ENCODE assay signal across 20 cellular contexts in genomic region chr1:205205055-205205454, GRCh38. TPM values are rescaled to one million over a fixed set of nuclear protein-coding genes. Genes with fewer than 3 reads are reported as not detected.
DNase-seq lines count a peak whose midpoint lies in the region; ATAC-seq and TF ChIP-seq lines count a peak whose summit lies in the region.
"Had no signal": no experiment of that assay in that cellular context is flagged by ENCODE, and none has a peak within 500 bp of the region (broad histone marks: within the 10 kb centered on the region; RNA-seq: fewer than 3 reads in every experiment).

No MANE protein-coding gene starts in this region.

- H3K27ac Mint-ChIP-seq in CD8-positive, alpha-beta T cell, result peak overlapping the region; percentile 27
- peak overlapping the region; percentile 57 for H3K27ac Mint-ChIP-seq in activated T-helper 1 cell treated with anti-CD3 and anti-CD28 coated beads, Interleukin-12 subunit alpha, Interleukin-12 subunit beta, Interleukin-2, Interleukin-4 antibody, amounts not matched to agents 30 ng/mL and 10 ng/mL and 1 ng/mL, durations not matched to agents 14 hours and 24 hours and 36 hours
- no peak overlapping the region for H3K27ac Mint-ChIP-seq in T-helper 2 cell treated with Interferon-gamma antibody and Interleukin-4, amounts not matched to agents 5 μg/mL and 100 μg/mL, for 36 hours
- H3K27ac Mint-ChIP-seq: progenitor cell of endocrine pancreas, type B pancreatic cell had no signal

- peaks cover 55% of the 10 kb centered on the region for H3K4me1 Mint-ChIP-seq in CD8-positive, alpha-beta T cell (ENCODE audit: low read depth)
- H3K4me1 Mint-ChIP-seq in activated T-helper 1 cell treated with anti-CD3 and anti-CD28 coated beads, Interleukin-12 subunit alpha, Interleukin-12 subunit beta, Interleukin-2, Interleukin-4 antibody, amounts not matched to agents 30 ng/mL and 10 ng/mL and 1 ng/mL, durations not matched to agents 14 hours and 24 hours and 36 hours (ENCODE audit: low read depth), result peaks cover 57% of the 10 kb centered on the region
- peaks cover 24% of the 10 kb centered on the region for H3K4me1 Mint-ChIP-seq in T-helper 2 cell treated with Interferon-gamma antibody and Interleukin-4, amounts not matched to agents 5 μg/mL and 100 μg/mL, for 36 hours (ENCODE audit: low read depth)

- no peaks in the 10 kb centered on the region for H3K36me3 ChIP-seq in CD8-positive, alpha-beta T cell (ENCODE audit: insufficient read depth, low read length)
- no peaks in the 10 kb centered on the region for H3K36me3 ChIP-seq in HAP-1 (replicated peaks)

- CTCF ChIA-PET in CD8-positive, alpha-beta T cell (lab: Charles Lee), result interaction anchor here (0.7 kb wide), 1 partner anchor 63 kb away, joined by 3 read pairs; no protein-coding TSS in a partner anchor

- peaks cover 16% of the 10 kb centered on the region for H3K4me1 ChIP-seq in CD8-positive, alpha-beta T cell (ENCODE audit: insufficient read depth, low read length)
- peaks cover 7% of the 10 kb centered on the region for H3K4me1 ChIP-seq in HAP-1

- no peak for TF ChIP-seq CTCF in CD8-positive, alpha-beta T cell (IDR thresholded peaks at IDR 0.05)
- TF ChIP-seq CTCF in fibroblast of villous mesenchyme (IDR thresholded peaks at IDR 0.05; ENCODE audit: insufficient read depth, low read depth, low read length), result no peak

- intact Hi-C loops in CD8-positive, alpha-beta T cell (cut with DNase I, micrococcal nuclease), result no loop called here
- intact Hi-C loops in activated T-helper 1 cell treated with anti-CD3 and anti-CD28 coated beads, Interleukin-12 subunit alpha, Interleukin-12 subunit beta, Interleukin-2, Interleukin-4 antibody, amounts not matched to agents 30 ng/mL and 10 ng/mL and 1 ng/mL, durations not matched to agents 14 hours and 24 hours and 36 hours (cut with micrococcal nuclease), result loop anchor here (10.0 kb wide), 2 partner anchors 690 to 1920 kb away; partner anchors contain the start of gene MDM4

- POLR2A ChIA-PET in CD8-positive, alpha-beta T cell (lab: Charles Lee), result interaction anchor here (0.7 kb wide), 1 partner anchor 320 kb away, joined by 3 read pairs; no protein-coding TSS in a partner anchor

- H3K9me3 ChIP-seq in CD8-positive, alpha-beta T cell (ENCODE audit: low read length), result no peaks in the 10 kb centered on the region
- H3K9me3 ChIP-seq in HAP-1, result no peaks in the 10 kb centered on the region

- H3K9me3 Mint-ChIP-seq in CD8-positive, alpha-beta T cell, result no peaks in the 10 kb centered on the region
- no peaks in the 10 kb centered on the region for H3K9me3 Mint-ChIP-seq in activated T-helper 1 cell treated with anti-CD3 and anti-CD28 coated beads, Interleukin-12 subunit alpha, Interleukin-12 subunit beta, Interleukin-2, Interleukin-4 antibody, amounts not matched to agents 30 ng/mL and 10 ng/mL and 1 ng/mL, durations not matched to agents 14 hours and 24 hours and 36 hours
- no peaks in the 10 kb centered on the region for H3K9me3 Mint-ChIP-seq in T-helper 2 cell treated with Interferon-gamma antibody and Interleukin-4, amounts not matched to agents 5 μg/mL and 100 μg/mL, for 36 hours
- H3K9me3 Mint-ChIP-seq: activated CD4-positive, alpha-beta memory T cell treated with anti-CD3 and anti-CD28 coated beads for 36 hours; activated naive CD4-positive, alpha-beta T cell treated with anti-CD3 and anti-CD28 coated beads, Interleukin-2, amount 50 U/mL, for 72 hours; CD8-positive, alpha-beta memory T cell; central memory CD8-positive, alpha-beta T cell; type B pancreatic cell had no signal

- in situ Hi-C loops in HAP-1 (cut with MboI; ENCODE audit: low sequenced_read_pairs), result no loop called here

- peak; percentile 42 for DNase-seq in AG08395 (ENCODE audit: low spot score)
- no peak for DNase-seq in CD8-positive, alpha-beta T cell
- DNase-seq in activated T-helper 1 cell treated with anti-CD3 and anti-CD28 coated beads, Interleukin-12 subunit alpha, Interleukin-12 subunit beta, Interleukin-2, Interleukin-4 antibody, amounts not matched to agents 30 ng/mL and 10 ng/mL and 1 ng/mL, durations not matched to agents 14 hours and 24 hours and 36 hours (ENCODE audit: low spot score), result no peak
- peak; percentile 34 for DNase-seq in fibroblast of villous mesenchyme (ENCODE audit: low read depth)
- no peak for DNase-seq in HAP-1 (ENCODE audit: low spot score in 2 of 2)
- no peak for DNase-seq in Ammon's horn (ENCODE audit: low spot score)
- DNase-seq in T-helper 2 cell treated with Interferon-gamma antibody and Interleukin-4, amounts not matched to agents 5 μg/mL and 100 μg/mL, for 36 hours (ENCODE audit: low spot score), result no peak
- DNase-seq: activated CD4-positive, alpha-beta memory T cell treated with anti-CD3 and anti-CD28 coated beads for 36 hours; CD8-positive, alpha-beta memory T cell; DMS53; Kasumi-1; NCI-H1694 treated with DMSO at 0.1 percent for 48 hours; NCI-H69; RPMI8226; stimulated activated CD8-positive, alpha-beta memory T cell treated with anti-CD3 and anti-CD28 coated beads, Interleukin-4, amount 100 ng/mL, for 48 hours had no signal

- no peak overlapping the region for H3K27ac ChIP-seq in CD8-positive, alpha-beta T cell (ENCODE audit: low read depth, low read length)

- H3K36me3 Mint-ChIP-seq in CD8-positive, alpha-beta T cell, result no peaks in the 10 kb centered on the region
- H3K36me3 Mint-ChIP-seq in activated T-helper 1 cell treated with anti-CD3 and anti-CD28 coated beads, Interleukin-12 subunit alpha, Interleukin-12 subunit beta, Interleukin-2, Interleukin-4 antibody, amounts not matched to agents 30 ng/mL and 10 ng/mL and 1 ng/mL, durations not matched to agents 14 hours and 24 hours and 36 hours (ENCODE audit: low read depth), result peaks cover 17% of the 10 kb centered on the region
- peaks cover 2% of the 10 kb centered on the region for H3K36me3 Mint-ChIP-seq in T-helper 2 cell treated with Interferon-gamma antibody and Interleukin-4, amounts not matched to agents 5 μg/mL and 100 μg/mL, for 36 hours (ENCODE audit: low read depth)
- H3K36me3 Mint-ChIP-seq: activated CD4-positive, alpha-beta memory T cell treated with anti-CD3 and anti-CD28 coated beads for 36 hours; type B pancreatic cell had no signal

- H3K27me3 ChIP-seq in CD8-positive, alpha-beta T cell (ENCODE audit: insufficient read depth, low read length), result no peaks in the 10 kb centered on the region
- no peaks in the 10 kb centered on the region for H3K27me3 ChIP-seq in HAP-1 (ENCODE audit: low read depth)

- H3K27me3 Mint-ChIP-seq in CD8-positive, alpha-beta T cell (ENCODE audit: low read depth), result no peaks in the 10 kb centered on the region
- no peaks in the 10 kb centered on the region for H3K27me3 Mint-ChIP-seq in activated T-helper 1 cell treated with anti-CD3 and anti-CD28 coated beads, Interleukin-12 subunit alpha, Interleukin-12 subunit beta, Interleukin-2, Interleukin-4 antibody, amounts not matched to agents 30 ng/mL and 10 ng/mL and 1 ng/mL, durations not matched to agents 14 hours and 24 hours and 36 hours (ENCODE audit: insufficient read depth)
- H3K27me3 Mint-ChIP-seq in T-helper 2 cell treated with Interferon-gamma antibody and Interleukin-4, amounts not matched to agents 5 μg/mL and 100 μg/mL, for 36 hours (ENCODE audit: low read depth), result no peaks in the 10 kb centered on the region
- H3K27me3 Mint-ChIP-seq: activated CD4-positive, alpha-beta memory T cell treated with anti-CD3 and anti-CD28 coated beads for 36 hours; CD8-positive, alpha-beta memory T cell; central memory CD8-positive, alpha-beta T cell; progenitor cell of endocrine pancreas; type B pancreatic cell had no signal

- no peak overlapping the region for H3K4me3 Mint-ChIP-seq in CD8-positive, alpha-beta T cell
- H3K4me3 Mint-ChIP-seq in activated T-helper 1 cell treated with anti-CD3 and anti-CD28 coated beads, Interleukin-12 subunit alpha, Interleukin-12 subunit beta, Interleukin-2, Interleukin-4 antibody, amounts not matched to agents 30 ng/mL and 10 ng/mL and 1 ng/mL, durations not matched to agents 14 hours and 24 hours and 36 hours, result no peak overlapping the region
- no peak overlapping the region for H3K4me3 Mint-ChIP-seq in T-helper 2 cell treated with Interferon-gamma antibody and Interleukin-4, amounts not matched to agents 5 μg/mL and 100 μg/mL, for 36 hours
- H3K4me3 Mint-ChIP-seq: activated CD4-positive, alpha-beta memory T cell treated with anti-CD3 and anti-CD28 coated beads for 36 hours; central memory CD8-positive, alpha-beta T cell; type B pancreatic cell had no signal

- ATAC-seq in CD8-positive, alpha-beta T cell, result no peak
- no peak for ATAC-seq in HG03097 (IDR thresholded peaks at IDR 0.05; ENCODE audit: low FRiP score, unreplicated experiment)
- ATAC-seq: activated naive CD4-positive, alpha-beta T cell treated with anti-CD3 and anti-CD28 coated beads, Interleukin-2, amount 50 U/mL, for 72 hours had no signal

- H3K4me3 ChIP-seq in CD8-positive, alpha-beta T cell (ENCODE audit: low read depth, low read length), result no peak overlapping the region
- H3K4me3 ChIP-seq in fibroblast of villous mesenchyme (ENCODE audit: low read depth, low read length) (no peak overlapping the region), HAP-1 (no peak overlapping the region)

RNA-seq across cellular contexts. Expression of gene DSTYK, which starts 6.4 kb away (rescaled TPM):
- 10 to 100 TPM; 15.4 to 17.2 TPM for total RNA-seq in CD8-positive, alpha-beta T cell
- total RNA-seq in activated T-helper 1 cell treated with anti-CD3 and anti-CD28 coated beads, Interleukin-12 subunit alpha, Interleukin-12 subunit beta, Interleukin-2, Interleukin-4 antibody, amounts not matched to agents 30 ng/mL and 10 ng/mL and 1 ng/mL, durations not matched to agents 14 hours and 24 hours and 36 hours, result 34.2 and 35.9 TPM in 2 replicates
- 15.5 and 22.0 TPM in 2 replicates for total RNA-seq in fibroblast of villous mesenchyme

RNA-seq across cellular contexts. Expression of gene TMCC2, which starts 22.7 kb away (rescaled TPM):
- total RNA-seq in CD8-positive, alpha-beta T cell, result 1 to 10 TPM; 1.5 to 2.0 TPM
- total RNA-seq in activated T-helper 1 cell treated with anti-CD3 and anti-CD28 coated beads, Interleukin-12 subunit alpha, Interleukin-12 subunit beta, Interleukin-2, Interleukin-4 antibody, amounts not matched to agents 30 ng/mL and 10 ng/mL and 1 ng/mL, durations not matched to agents 14 hours and 24 hours and 36 hours, result 25.0 and 25.2 TPM in 2 replicates
- 3.2 and 3.5 TPM in 2 replicates for total RNA-seq in fibroblast of villous mesenchyme

Comparison
In these comparisons a context has a peak if more than half of its experiments do, and no peak if none do; other contexts are left out.
1. DNase-seq: peak in AG08395 (single experiment) and fibroblast of villous mesenchyme (single experiment); none in CD8-positive, alpha-beta T cell (0 of 7), activated T-helper 1 cell treated with anti-CD3 and anti-CD28 coated beads, Interleukin-12 subunit alpha, Interleukin-12 subunit beta, Interleukin-2, Interleukin-4 antibody, amounts not matched to agents 30 ng/mL and 10 ng/mL and 1 ng/mL, durations not matched to agents 14 hours and 24 hours and 36 hours (single experiment), HAP-1 (0 of 2), Ammon's horn (single experiment) and T-helper 2 cell treated with Interferon-gamma antibody and Interleukin-4, amounts not matched to agents 5 μg/mL and 100 μg/mL, for 36 hours (single experiment).